Comparison of ENCODE assay signal across 20 cellular contexts in the genomic region with DNA sequence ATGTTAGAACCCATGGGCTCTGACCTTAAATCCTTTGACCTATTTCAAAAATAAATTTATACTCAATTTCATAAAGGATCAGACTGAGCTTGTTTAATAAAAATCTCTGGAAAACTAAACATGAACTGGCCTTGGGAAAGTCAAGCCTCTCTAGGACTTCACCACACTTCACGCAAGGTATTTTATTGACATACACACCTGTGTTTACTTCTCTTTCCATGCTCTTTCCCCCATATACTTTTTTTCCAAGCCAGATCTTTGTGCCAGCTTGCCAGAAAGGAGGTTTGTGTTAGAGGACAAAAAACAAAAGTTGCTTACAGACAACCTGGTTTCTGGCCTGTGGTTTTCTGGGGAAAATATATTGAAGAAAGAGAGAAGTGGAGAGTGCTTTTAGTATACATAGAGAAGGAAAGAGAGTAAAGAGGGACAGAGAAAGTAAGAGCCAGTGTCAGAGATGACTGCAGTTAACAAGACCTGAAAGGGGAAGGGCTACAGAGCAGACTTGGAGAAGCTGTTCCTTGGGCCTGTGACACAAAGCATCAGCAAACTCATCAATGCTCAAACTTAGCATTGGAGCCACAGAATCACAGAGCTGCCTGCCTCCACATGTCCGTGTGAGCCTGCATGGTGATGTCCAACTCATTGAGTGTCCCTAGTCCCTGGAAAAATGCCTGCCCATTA.
"Had no signal": no experiment of that assay in that cellular context is flagged by ENCODE, and none has a peak within 500 bp of the region (broad histone marks: within the 10 kb centered on the region; RNA-seq: fewer than 3 reads in every experiment).

No MANE protein-coding gene starts in this region.

- H3K27me3 ChIP-seq: body of pancreas, esophagus muscularis mucosa, spleen had no signal

- H3K4me1 ChIP-seq: esophagus muscularis mucosa, spleen had no signal

- H3K4me3 ChIP-seq: body of pancreas, esophagus muscularis mucosa, spleen, thoracic aorta had no signal

- H3K36me3 ChIP-seq: esophagus muscularis mucosa, spleen, thoracic aorta had no signal

- DNase-seq: activated CD4-positive, alpha-beta memory T cell treated with anti-CD3 and anti-CD28 coated beads, Interleukin-2, amount 10 ng/mL, durations not matched to agents 7 days and 5 days; activated CD4-positive, alpha-beta T cell treated with anti-CD3 and anti-CD28 coated beads for 4 hours; activated CD8-positive, alpha-beta memory T cell treated with anti-CD3 and anti-CD28 coated beads, Interleukin-2, amount 10 ng/mL, durations not matched to agents 7 days and 5 days; activated naive CD4-positive, alpha-beta T cell treated with Interleukin-2 at 50 U/mL for 16 hours; activated naive CD8-positive, alpha-beta T cell treated with anti-CD3 and anti-CD28 coated beads, Interleukin-2, amount 10 ng/mL, durations not matched to agents 7 days and 5 days; activated T-cell treated with anti-CD3 and anti-CD28 coated beads, Interleukin-2, amount 50 U/mL, for 1 hour; amygdala; body of pancreas; dermis blood vessel endothelial cell; effector memory CD4-positive, alpha-beta T cell; spleen; stimulated activated CD4-positive, alpha-beta T cell treated with anti-CD3 and anti-CD28 coated beads, Interleukin-4, amount 100 ng/mL, for 4 hours had no signal

- ATAC-seq: activated CD8-positive, alpha-beta memory T cell treated with anti-CD3 and anti-CD28 coated beads, Interleukin-2, amount 10 ng/mL, durations not matched to agents 7 days and 5 days; activated T-helper 17 cell treated with anti-CD3 and anti-CD28 coated beads, Interleukin-2, amount 50 U/mL, for 72 hours; body of pancreas; natural killer cell treated with Interleukin-12 subunit alpha and Interleukin-12 subunit beta and Interleukin-15 and Interleukin-18, amount 100 ng/mL, for 72 hours; stimulated activated memory B cell treated with anti-CD40 and anti-IgM and Interleukin-4, amounts not matched to agents 10 μg/mL and 1 μg/mL and 100 μg/mL, for 72 hours; WTC11 had no signal

- H3K27ac ChIP-seq: esophagus muscularis mucosa, spleen, thoracic aorta had no signal

- H3K9me3 ChIP-seq: body of pancreas, spleen, thoracic aorta had no signal

- FAIRE-seq: endothelial cell of umbilical vein, TTC549 had no signal
